Comparison of ENCODE assay signal across 27 cellular contexts in genomic region chr9:136740491-136740890, GRCh38. TPM values are rescaled to one million over a fixed set of nuclear protein-coding genes. Genes with fewer than 3 reads are reported as not detected.
DNase-seq lines count a peak whose midpoint lies in the region; ATAC-seq and TF ChIP-seq lines count a peak whose summit lies in the region.
"Had no signal": no experiment of that assay in that cellular context is flagged by ENCODE, and none has a peak within 500 bp of the region (broad histone marks: within the 10 kb centered on the region; RNA-seq: fewer than 3 reads in every experiment).

No MANE protein-coding gene starts in this region.

- H3K4me3 Mint-ChIP-seq in activated naive CD4-positive, alpha-beta T cell treated with anti-CD3 and anti-CD28 coated beads for 36 hours = peak overlapping the region; percentile 41
- peak overlapping the region; percentile 56 for H3K4me3 Mint-ChIP-seq in CD8-positive, alpha-beta T cell
- H3K4me3 Mint-ChIP-seq in naive B cell = peak overlapping the region; percentile 74 to 95 (median 87)
- H3K4me3 Mint-ChIP-seq: CD4-positive, alpha-beta T cell; central memory CD8-positive, alpha-beta T cell; effector memory CD8-positive, alpha-beta T cell; neural crest cell; T-helper 2 cell treated with Interferon-gamma antibody and Interleukin-4, amounts not matched to agents 5 μg/mL and 100 μg/mL, for 36 hours had no signal

- no peaks in the 10 kb centered on the region for H3K9me3 ChIP-seq in CD8-positive, alpha-beta T cell (ENCODE audit: low read length)
- H3K9me3 ChIP-seq: body of pancreas had no signal

- no peak overlapping the region for H3K27ac ChIP-seq in CD8-positive, alpha-beta T cell (ENCODE audit: low read depth, low read length)
- H3K27ac ChIP-seq: body of pancreas, GM23248, parathyroid adenoma had no signal

- DNase-seq in activated naive CD4-positive, alpha-beta T cell treated with anti-CD3 and anti-CD28 coated beads for 36 hours = no peak
- DNase-seq in activated naive CD4-positive, alpha-beta T cell (lab: John Stamatoyannopoulos, UW) = no peak
- DNase-seq in CD8-positive, alpha-beta T cell = no peak
- DNase-seq in naive B cell (no peak), superior temporal gyrus (ENCODE audit: extremely low spot score) (no peak)
- DNase-seq: activated CD4-positive, alpha-beta T cell treated with anti-CD3 and anti-CD28 coated beads for 4 hours; activated gamma-delta T cell treated with Interleukin-2 at 50 U/mL for 16 hours; CD4-positive, alpha-beta T cell; effector memory CD8-positive, alpha-beta T cell; left colon; mesenchymal stem cell; NCI-H146; NCI-H345; retina; small intestine; stimulated activated naive CD4-positive, alpha-beta T cell treated with Interleukin-2 at 50 U/mL for 16 hours had no signal

- H3K36me3 ChIP-seq in CD8-positive, alpha-beta T cell (ENCODE audit: insufficient read depth, low read length) = no peaks in the 10 kb centered on the region

- no peak for TF ChIP-seq CTCF in CD8-positive, alpha-beta T cell (IDR thresholded peaks at IDR 0.05)

- H3K36me3 Mint-ChIP-seq in activated naive CD4-positive, alpha-beta T cell treated with anti-CD3 and anti-CD28 coated beads for 36 hours (ENCODE audit: low read depth) = no peaks in the 10 kb centered on the region
- peaks cover 2% of the 10 kb centered on the region for H3K36me3 Mint-ChIP-seq in CD8-positive, alpha-beta T cell
- H3K36me3 Mint-ChIP-seq in naive B cell = peaks cover 0 to 14% of the 10 kb centered on the region in 2 donors

- H3K9me3 Mint-ChIP-seq in activated naive CD4-positive, alpha-beta T cell treated with anti-CD3 and anti-CD28 coated beads for 36 hours = no peaks in the 10 kb centered on the region
- H3K9me3 Mint-ChIP-seq in CD8-positive, alpha-beta T cell = no peaks in the 10 kb centered on the region
- H3K9me3 Mint-ChIP-seq in naive B cell = no peaks in the 10 kb centered on the region
- H3K9me3 Mint-ChIP-seq: CD4-positive, alpha-beta T cell; central memory CD8-positive, alpha-beta T cell; effector memory CD8-positive, alpha-beta T cell; neural crest cell; T-helper 2 cell treated with Interferon-gamma antibody and Interleukin-4, amounts not matched to agents 5 μg/mL and 100 μg/mL, for 36 hours had no signal

- no peak for ATAC-seq in CD8-positive, alpha-beta T cell
- no peak for ATAC-seq in naive B cell (ENCODE audit: low read depth in 2 of 2)
- ATAC-seq in GM21576 (IDR thresholded peaks at IDR 0.05; ENCODE audit: unreplicated experiment) = no peak
- ATAC-seq: effector memory CD8-positive, alpha-beta T cell; Panc1 had no signal

- POLR2A ChIA-PET in CD8-positive, alpha-beta T cell (lab: Charles Lee) = no interaction called here

- H3K27me3 Mint-ChIP-seq in activated naive CD4-positive, alpha-beta T cell treated with anti-CD3 and anti-CD28 coated beads for 36 hours (ENCODE audit: low read depth) = no peaks in the 10 kb centered on the region
- H3K27me3 Mint-ChIP-seq in CD8-positive, alpha-beta T cell (ENCODE audit: low read depth) = no peaks in the 10 kb centered on the region
- H3K27me3 Mint-ChIP-seq in naive B cell = no peaks in the 10 kb centered on the region

- intact Hi-C loops in activated naive CD4-positive, alpha-beta T cell treated with anti-CD3 and anti-CD28 coated beads for 36 hours (cut with micrococcal nuclease) = no loop called here
- intact Hi-C loops in CD8-positive, alpha-beta T cell (cut with DNase I, micrococcal nuclease) = no loop called here

- H3K27ac Mint-ChIP-seq in activated naive CD4-positive, alpha-beta T cell treated with anti-CD3 and anti-CD28 coated beads for 36 hours = no peak overlapping the region
- no peak overlapping the region for H3K27ac Mint-ChIP-seq in CD8-positive, alpha-beta T cell
- H3K27ac Mint-ChIP-seq in naive B cell = peak overlapping the region in 4 of 6 donors; percentile 52 to 95 (median 70)
- H3K27ac Mint-ChIP-seq: CD4-positive, alpha-beta T cell; effector memory CD8-positive, alpha-beta T cell; T-helper 2 cell treated with Interferon-gamma antibody and Interleukin-4, amounts not matched to agents 5 μg/mL and 100 μg/mL, for 36 hours had no signal

- H3K4me1 ChIP-seq in CD8-positive, alpha-beta T cell (ENCODE audit: insufficient read depth, low read length) = peaks cover 20% of the 10 kb centered on the region
- H3K4me1 ChIP-seq: parathyroid adenoma had no signal

- CTCF ChIA-PET in activated naive CD4-positive, alpha-beta T cell treated with anti-CD3 and anti-CD28 coated beads for 36 hours (lab: Charles Lee) = interaction anchor here (1.1 to 4.5 kb wide), 2 partner anchors 14 to 18 kb away, joined by 5 to 14 read pairs; partner anchors contain the start of gene LCN8
- CTCF ChIA-PET in CD8-positive, alpha-beta T cell (lab: Charles Lee) = interaction anchor here (1.5 kb wide), 1 partner anchor 17 kb away, joined by 3 read pairs; the partner anchor contains the start of gene LCN8

- H3K4me3 ChIP-seq in CD8-positive, alpha-beta T cell (ENCODE audit: low read depth, low read length) = no peak overlapping the region
- H3K4me3 ChIP-seq: body of pancreas, GM23248 had no signal

- H3K4me1 Mint-ChIP-seq in activated naive CD4-positive, alpha-beta T cell treated with anti-CD3 and anti-CD28 coated beads for 36 hours (ENCODE audit: low read depth) = peaks cover 18% of the 10 kb centered on the region
- H3K4me1 Mint-ChIP-seq in CD8-positive, alpha-beta T cell (ENCODE audit: low read depth) = peaks cover 5% of the 10 kb centered on the region
- H3K4me1 Mint-ChIP-seq in naive B cell = peaks cover 36 to 60% (median 54%) of the 10 kb centered on the region in 3 donors
- H3K4me1 Mint-ChIP-seq: central memory CD8-positive, alpha-beta T cell; neural crest cell had no signal

- H3K27me3 ChIP-seq in CD8-positive, alpha-beta T cell (ENCODE audit: insufficient read depth, low read length) = no peaks in the 10 kb centered on the region

RNA-seq across cellular contexts. Expression of gene LCN10, which starts 2.2 kb away (rescaled TPM):
- total RNA-seq in activated naive CD4-positive, alpha-beta T cell treated with anti-CD3 and anti-CD28 coated beads for 36 hours = 1 to 10 TPM in 1 of 2 experiments, under 1 TPM in 1; 0.83 to 1.0 TPM
- under 1 TPM; 0.14 to 0.38 TPM for total RNA-seq in CD8-positive, alpha-beta T cell
- polyA plus RNA-seq in naive B cell (ENCODE audit: low read depth in 6 of 6) = 10 to 100 TPM; 46.1 to 86.0 (median 65.3) TPM
- total RNA-seq: A172; CD4-positive, alpha-beta T cell; epithelial cell of proximal tubule; GM23248; neural crest cell had no signal
- polyA plus RNA-seq: GM23248 had no signal

RNA-seq across cellular contexts. Expression of gene LCN6, which starts 7.8 kb away (rescaled TPM):
- total RNA-seq in activated naive CD4-positive, alpha-beta T cell treated with anti-CD3 and anti-CD28 coated beads for 36 hours = not detected
- total RNA-seq in CD8-positive, alpha-beta T cell = not detected
- not detected for polyA plus RNA-seq in naive B cell (ENCODE audit: low read depth in 6 of 6)
- total RNA-seq: A172; activated CD8-positive, alpha-beta memory T cell treated with anti-CD3 and anti-CD28 coated beads for 36 hours; body of pancreas; CD4-positive, alpha-beta T cell; epithelial cell of proximal tubule; GM23248; neural crest cell had no signal
- polyA plus RNA-seq: GM23248 had no signal

RNA-seq across cellular contexts. Expression of gene LCN8, which starts 17.6 kb away (rescaled TPM):
- not detected for total RNA-seq in activated naive CD4-positive, alpha-beta T cell treated with anti-CD3 and anti-CD28 coated beads for 36 hours
- total RNA-seq in CD8-positive, alpha-beta T cell = not detected
- 10 to 100 TPM in 2 of 6 donors, under 1 TPM in 3, not detected in 1; 0.39 to 69.1 (median 0.73) TPM for polyA plus RNA-seq in naive B cell (ENCODE audit: low read depth in 6 of 6)
- total RNA-seq: A172; activated CD8-positive, alpha-beta memory T cell treated with anti-CD3 and anti-CD28 coated beads for 36 hours; body of pancreas; CD4-positive, alpha-beta T cell; epithelial cell of proximal tubule; GM23248; neural crest cell had no signal
- polyA plus RNA-seq: GM23248, small intestine had no signal

RNA-seq across cellular contexts. Expression of gene LCN15, which starts 23.8 kb away (rescaled TPM):
- total RNA-seq in activated naive CD4-positive, alpha-beta T cell treated with anti-CD3 and anti-CD28 coated beads for 36 hours = not detected
- total RNA-seq in CD8-positive, alpha-beta T cell = not detected
- polyA plus RNA-seq in naive B cell (ENCODE audit: low read depth in 6 of 6) = under 1 TPM in 1 of 6 donors, not detected in 5; 0.09 TPM
- total RNA-seq: A172; activated CD8-positive, alpha-beta memory T cell treated with anti-CD3 and anti-CD28 coated beads for 36 hours; body of pancreas; CD4-positive, alpha-beta T cell; epithelial cell of proximal tubule; GM23248; neural crest cell had no signal
- polyA plus RNA-seq: GM23248 had no signal

RNA-seq across cellular contexts. Expression of gene DIPK1B, which starts 28.1 kb away (rescaled TPM):
- total RNA-seq in activated naive CD4-positive, alpha-beta T cell treated with anti-CD3 and anti-CD28 coated beads for 36 hours = under 1 TPM in 1 of 2 experiments, not detected in 1; 0.10 TPM
- total RNA-seq in CD8-positive, alpha-beta T cell = under 1 TPM; 0.22 to 0.62 TPM
- polyA plus RNA-seq in naive B cell (ENCODE audit: low read depth in 6 of 6) = 10 to 100 TPM in 4 of 6 donors, 1 to 10 TPM in 1, under 1 TPM in 1; 0.91 to 71.6 (median 15.1) TPM
- total RNA-seq: activated CD8-positive, alpha-beta memory T cell treated with anti-CD3 and anti-CD28 coated beads for 36 hours; GM23248 had no signal
- polyA plus RNA-seq: GM23248 had no signal

Comparison
In these comparisons a context has a peak if more than half of its experiments do, and no peak if none do; other contexts are left out.
1. H3K27ac Mint-ChIP-seq: peak in naive B cell (4 of 6); none in activated naive CD4-positive, alpha-beta T cell treated with anti-CD3 and anti-CD28 coated beads for 36 hours (single experiment) and CD8-positive, alpha-beta T cell (single experiment).
2. Peak in every context shown above with its lines, with median percentiles within 50 percentile points of each other: H3K4me3 Mint-ChIP-seq.